In genomic region chr11:46122955-46123354, GRCh38 we compare ENCODE assay signal across 10 cellular contexts. TPM values are rescaled to one million over a fixed set of nuclear protein-coding genes. Genes with fewer than 3 reads are reported as not detected.
A peak's percentile ranks its signal among the peaks of the same experiment; 100 is the strongest.
DNase-seq lines count a peak whose midpoint lies in the region; ATAC-seq, FAIRE-seq and TF ChIP-seq lines count a peak whose summit lies in the region.
"Had no signal": no experiment of that assay in that cellular context is flagged by ENCODE, and none has a peak within 500 bp of the region (broad histone marks: within the 10 kb centered on the region; RNA-seq: fewer than 3 reads in every experiment).

No MANE protein-coding gene starts in this region.

- no peak overlapping the region for H2AFZ ChIP-seq in K562 (ENCODE audit: low read depth, low read length)

- peak; percentile 23 for DNase-seq in HFFc6
- DNase-seq in K562 (ENCODE audit: extremely low read depth in 1 of 4, low spot score in 3 of 4) = peak in 1 of 4 experiments; percentile 47
- DNase-seq in naive thymus-derived CD4-positive, alpha-beta T cell = no peak
- no peak for DNase-seq in NOMO-1 (lab: John Stamatoyannopoulos, UW; ENCODE audit: unreplicated experiment in 2 of 2)
- no peak for DNase-seq in naive thymus-derived CD8-positive, alpha-beta T cell

- ATAC-seq in K562 (no peak), HG02610 (IDR thresholded peaks at IDR 0.05; ENCODE audit: unreplicated experiment) (no peak), GM18520 (IDR thresholded peaks at IDR 0.05; ENCODE audit: unreplicated experiment) (no peak)
- ATAC-seq in naive thymus-derived CD4-positive, alpha-beta T cell = no peak
- no peak for ATAC-seq in naive thymus-derived CD8-positive, alpha-beta T cell

- no peaks in the 10 kb centered on the region for H3K9me3 Mint-ChIP-seq in HFFc6
- H3K9me3 Mint-ChIP-seq in naive thymus-derived CD4-positive, alpha-beta T cell = peaks cover 0 to 9% (median 0%) of the 10 kb centered on the region in 11 donors
- no peaks in the 10 kb centered on the region for H3K9me3 Mint-ChIP-seq in naive thymus-derived CD8-positive, alpha-beta T cell

- no peaks in the 10 kb centered on the region for H3K9me3 ChIP-seq in BLaER1
- no peaks in the 10 kb centered on the region for H3K9me3 ChIP-seq in K562 (replicated peaks; ENCODE audit: control insufficient read depth, insufficient read depth, low read depth, low read length)
- H3K9me3 ChIP-seq in naive thymus-derived CD4-positive, alpha-beta T cell (ENCODE audit: control insufficient read depth in 2 of 3, low read length in 3 of 3) = no peaks in the 10 kb centered on the region
- H3K9me3 ChIP-seq: upper lobe of left lung had no signal

- no peak for TF ChIP-seq POLR2A in K562 (conservative IDR thresholded peaks at IDR 0.05)

- H3K4me3 Mint-ChIP-seq in HFFc6 = peak overlapping the region; percentile 92
- peak overlapping the region in 7 of 10 donors; percentile 35 to 95 (median 55) for H3K4me3 Mint-ChIP-seq in naive thymus-derived CD4-positive, alpha-beta T cell
- peak overlapping the region in 5 of 10 donors; percentile 28 to 92 (median 59) for H3K4me3 Mint-ChIP-seq in naive thymus-derived CD8-positive, alpha-beta T cell

- in situ Hi-C loops in K562 (cut with MboI) = no loop called here

- POLR2A ChIA-PET in K562 (lab: Yijun Ruan, JAX) = no interaction called here
- POLR2A ChIA-PET in naive thymus-derived CD4-positive, alpha-beta T cell (lab: Charles Lee) = interaction anchor here (0.7 to 1.8 kb wide), 3 partner anchors 9 to 276 kb away, joined by 3 to 5 read pairs (median 4); no protein-coding TSS in a partner anchor
- POLR2A ChIA-PET in naive thymus-derived CD8-positive, alpha-beta T cell (lab: Charles Lee) = interaction anchor here (0.7 to 1.2 kb wide), 2 partner anchors 39 to 702 kb away, joined by 3 read pairs; no protein-coding TSS in a partner anchor

- FAIRE-seq in K562 (lab: Jason Lieb, UNC) = peak; percentile 26
- FAIRE-seq: endometrium had no signal

- H3K27me3 Mint-ChIP-seq in HFFc6 (ENCODE audit: insufficient read depth) = peaks cover 1% of the 10 kb centered on the region; the same call in 1 of the 2 replicates
- no peaks in the 10 kb centered on the region for H3K27me3 Mint-ChIP-seq in naive thymus-derived CD4-positive, alpha-beta T cell
- H3K27me3 Mint-ChIP-seq in naive thymus-derived CD8-positive, alpha-beta T cell = no peaks in the 10 kb centered on the region

- H3K4me3 ChIP-seq in BLaER1 (peak overlapping the region; percentile 87; the same call in 1 of the 2 replicates), K562 (no peak overlapping the region)
- H3K4me3 ChIP-seq in naive thymus-derived CD4-positive, alpha-beta T cell (ENCODE audit: low read length) = no peak overlapping the region

- H3K4me1 ChIP-seq in BLaER1 (peaks cover 29% of the 10 kb centered on the region), K562 (replicated peaks in 1 of 2; ENCODE audit: control insufficient read depth in 2 of 2, insufficient read depth in 2 of 2, low read length in 2 of 2) (peaks cover 10 to 18% of the 10 kb centered on the region in 2 experiments; a peak in 4 of 5 replicates)
- peaks cover 17 to 20% of the 10 kb centered on the region in 2 donors for H3K4me1 ChIP-seq in naive thymus-derived CD4-positive, alpha-beta T cell (ENCODE audit: control insufficient read depth in 2 of 2, insufficient read depth in 2 of 2, low read length in 2 of 2)

- no peaks in the 10 kb centered on the region for H3K27me3 ChIP-seq in BLaER1
- no peaks in the 10 kb centered on the region for H3K27me3 ChIP-seq in K562 (ENCODE audit: control insufficient read depth in 2 of 2, insufficient read depth in 2 of 2, low read length in 2 of 2)
- H3K27me3 ChIP-seq in naive thymus-derived CD4-positive, alpha-beta T cell (ENCODE audit: control insufficient read depth in 2 of 2, insufficient read depth in 2 of 2, low read length in 2 of 2) = no peaks in the 10 kb centered on the region
- H3K27me3 ChIP-seq: upper lobe of left lung had no signal

- H3K27ac ChIP-seq in BLaER1 (no peak overlapping the region), K562 (ENCODE audit: extremely low read depth, low read depth, low read length) (no peak overlapping the region)
- H3K27ac ChIP-seq in naive thymus-derived CD4-positive, alpha-beta T cell (ENCODE audit: low read depth, low read length) = no peak overlapping the region

- intact Hi-C loops in K562 (cut with micrococcal nuclease) = loop anchor here (5.0 kb wide), 1 partner anchor 174 kb away; no protein-coding TSS in a partner anchor
- intact Hi-C loops in naive thymus-derived CD4-positive, alpha-beta T cell (cut with micrococcal nuclease) = loop anchor here (5.0 to 10.0 kb wide), 7 partner anchors 182 to 1644 kb away; partner anchors contain the start of genes AMBRA1 (in 1 of the 2), ARFGAP2 (in 1 of the 2), ARHGAP1 (in 1 of the 2) and DGKZ (in 1 of the 2)

- BruUV-seq in K562 (replicated peaks; lab: Mats Ljungman, UMichigan) = TSS peak; percentile 71

- 0 out of 2 replicates have a peak, but pooled peaks have one; percentile 14 for TF ChIP-seq EP300 in K562 (IDR thresholded peaks at IDR 0.05; ENCODE audit: low read length)

- H3K9me1 ChIP-seq in K562 (ENCODE audit: control insufficient read depth, insufficient read depth, low read length) = no peaks in the 10 kb centered on the region

- H3K4me2 ChIP-seq in BLaER1 (peak overlapping the region; percentile 93), K562 (ENCODE audit: insufficient read depth, low read length) (peak overlapping the region; percentile 40; the same call in 1 of the 2 replicates)

- H3K27ac Mint-ChIP-seq in HFFc6 = 0 out of 2 replicates have a peak overlapping the region, but pooled peaks have one; percentile 40
- no peak overlapping the region for H3K27ac Mint-ChIP-seq in naive thymus-derived CD4-positive, alpha-beta T cell
- no peak overlapping the region for H3K27ac Mint-ChIP-seq in naive thymus-derived CD8-positive, alpha-beta T cell

- 14% methylated on average over 4 of the region's 4 CpGs for WGBS in K562 (ENCODE audit: insufficient coverage, low coverage, missing lambda C conversion rate)

- H4K20me1 ChIP-seq in BLaER1 = peaks cover 8% of the 10 kb centered on the region; the same call in 1 of the 2 replicates
- no peaks in the 10 kb centered on the region for H4K20me1 ChIP-seq in K562 (replicated peaks; ENCODE audit: control insufficient read depth, insufficient read depth, low read length)

- H3K9ac ChIP-seq in BLaER1 (no peak overlapping the region), K562 (ENCODE audit: insufficient read depth in 1 of 2, low read depth in 2 of 2, low read length in 2 of 2) (no peak overlapping the region; a peak in 1 of 4 replicates)

- no peaks in the 10 kb centered on the region for H3K36me3 ChIP-seq in BLaER1
- no peaks in the 10 kb centered on the region; the same call in 2 of the 3 replicates for H3K36me3 ChIP-seq in K562 (ENCODE audit: control insufficient read depth, insufficient read depth, low read length)
- H3K36me3 ChIP-seq in naive thymus-derived CD4-positive, alpha-beta T cell (ENCODE audit: control insufficient read depth in 2 of 3, insufficient read depth in 3 of 3, low read length in 3 of 3) = no peaks in the 10 kb centered on the region
- H3K36me3 ChIP-seq: upper lobe of left lung had no signal

- CTCF ChIA-PET in K562 (lab: Yijun Ruan, JAX; ENCODE audit: low intra/inter-chr PET ratio) = interaction anchor here (1.1 kb wide), 1 partner anchor 10 kb away, joined by 7 read pairs; no protein-coding TSS in a partner anchor
- CTCF ChIA-PET in naive thymus-derived CD4-positive, alpha-beta T cell (lab: Charles Lee) = no interaction called here

- peaks cover 4% of the 10 kb centered on the region; the same call in 1 of the 2 replicates for H3K36me3 Mint-ChIP-seq in HFFc6 (ENCODE audit: low read depth)
- peaks cover 0 to 4% (median 0%) of the 10 kb centered on the region in 5 donors for H3K36me3 Mint-ChIP-seq in naive thymus-derived CD4-positive, alpha-beta T cell
- no peaks in the 10 kb centered on the region for H3K36me3 Mint-ChIP-seq in naive thymus-derived CD8-positive, alpha-beta T cell

- no peak for TF ChIP-seq RAD21 in K562 (CRISPR knock-in tag; conservative IDR thresholded peaks at IDR 0.05 in 1 of 2, IDR thresholded peaks at IDR 0.05 in 1 of 2)

- TF ChIP-seq CTCF in HFFc6 (IDR thresholded peaks at IDR 0.05) (no peak), K562 (IDR thresholded peaks at IDR 0.05 in 2 of 3, conservative IDR thresholded peaks at IDR 0.05 in 1 of 3; ENCODE audit: insufficient read depth in 2 of 3, low read depth in 1 of 3, low read length in 3 of 3) (no peak)

- peaks cover 29% of the 10 kb centered on the region for H3K79me2 ChIP-seq in K562 (ENCODE audit: control insufficient read depth, insufficient read depth, low read length)

- peaks cover 42% of the 10 kb centered on the region for H3K4me1 Mint-ChIP-seq in HFFc6 (ENCODE audit: low read depth)
- peaks cover 22 to 39% (median 34%) of the 10 kb centered on the region in 7 donors for H3K4me1 Mint-ChIP-seq in naive thymus-derived CD4-positive, alpha-beta T cell
- peaks cover 13 to 38% (median 29%) of the 10 kb centered on the region in 4 donors for H3K4me1 Mint-ChIP-seq in naive thymus-derived CD8-positive, alpha-beta T cell

TF ChIP-seq in K562, 482 proteins besides CTCF, POLR2A, EP300 and RAD21 (continues in another document):
- TF ChIP-seq CBX3 (IDR thresholded peaks at IDR 0.05; ENCODE audit: borderline replicate concordance in 1 of 2, low read length in 2 of 2) (no peak), TARDBP (IDR thresholded peaks at IDR 0.05) (no peak)

RNA-seq across cellular contexts. Expression of gene PHF21A, which starts 1.7 kb away (rescaled TPM):
- 10 to 100 TPM; 25.5 to 32.4 (median 26.2) TPM for total RNA-seq in HFFc6 (2021; fragmentation: NEBNext Ultra II Directional; extraction: Animal tissue kit (Norgen Biotek cat#: 25700))
- total RNA-seq in K562 (2011; cell fraction: chromatin; rRNA removed; ENCODE audit: low replicate concordance) = 41.0 and 108 TPM in 2 replicates
- total RNA-seq in K562 (2011; cell fraction: nucleolus; rRNA removed) = 17.0 and 21.1 TPM in 2 replicates
- total RNA-seq in K562 (2011; cell fraction: nucleoplasm; rRNA removed) = 27.0 and 37.7 TPM in 2 replicates
- total RNA-seq in K562 (2014; rRNA removed) (7.7 and 13.3 TPM in 2 replicates), K562 (2014; rRNA removed; fragmentation: Illumina TruSeq; extraction: Trizol) (8.6 and 9.7 TPM in 2 replicates), K562 (2015; rRNA removed; fragmentation: Illumina TruSeq; extraction: Trizol) (8.5 and 10.7 TPM in 2 replicates), K562 (2021) (20.4 and 26.6 TPM in 2 replicates)
- polyA plus RNA-seq in K562 (2011; rRNA removed) (12.8 and 20.2 TPM in 2 replicates), K562 (2014; fragmentation: Illumina TruSeq; extraction: Trizol) (25.7 and 32.4 TPM in 2 replicates), K562 (2014; fragmentation: Nextera tagmentation; extraction: Ambion mirVana) (1 to 10 TPM; 1.5 to 2.2 TPM), K562 (2014; rRNA removed) (12.7 and 14.5 TPM in 2 replicates)
- polyA plus RNA-seq in K562 (2011; cell fraction: cytosol; rRNA removed) = 7.2 and 8.7 TPM in 2 replicates
- 33.5 and 36.9 TPM in 2 replicates for polyA plus RNA-seq in K562 (2011; cell fraction: nucleus; rRNA removed)
- polyA plus RNA-seq in K562 (2012) = 17.5 and 25.3 TPM in 2 replicates
- 12.6 and 22.6 TPM in 2 replicates for polyA minus RNA-seq in K562 (2011; rRNA and poly(A)+ RNA removed)
- 14.4 and 14.8 TPM in 2 replicates for polyA minus RNA-seq in K562 (2011; cell fraction: cytosol; rRNA and poly(A)+ RNA removed)
- polyA minus RNA-seq in K562 (2011; cell fraction: nucleus; rRNA and poly(A)+ RNA removed) = 11.4 and 23.0 TPM in 2 replicates
- total RNA-seq in naive thymus-derived CD4-positive, alpha-beta T cell = 10 to 100 TPM; 50.0 to 88.5 (median 56.6) TPM
- 1 to 10 TPM; 7.2 to 7.8 TPM for polyA plus RNA-seq in naive thymus-derived CD4-positive, alpha-beta T cell
- 10 to 100 TPM; 55.7 to 60.7 TPM for total RNA-seq in naive thymus-derived CD8-positive, alpha-beta T cell
- 1 to 10 TPM; 4.9 to 9.2 (median 6.6) TPM for polyA plus RNA-seq in naive thymus-derived CD8-positive, alpha-beta T cell
